ENCODE assay signal across 9 cellular contexts in the genomic region with DNA sequence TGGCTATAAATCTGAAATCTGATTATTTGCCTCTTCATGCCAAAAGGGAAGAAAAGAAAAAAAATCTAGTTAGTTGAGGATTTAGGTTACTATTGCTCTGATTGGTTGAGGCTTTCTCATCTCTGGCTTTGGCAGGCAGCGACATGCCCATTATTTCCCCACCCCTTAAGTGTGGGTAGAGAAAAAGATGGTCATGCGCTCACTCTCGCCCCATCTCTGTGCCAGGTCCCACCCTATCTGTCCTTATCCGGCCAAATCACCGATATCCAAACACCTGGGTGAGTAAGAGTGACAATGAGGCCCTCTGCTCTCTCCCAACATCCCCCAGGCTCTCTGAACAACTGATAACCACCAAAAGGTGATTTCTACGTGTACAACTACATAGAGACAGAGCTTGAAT.
"Had no signal": no experiment of that assay in that cellular context is flagged by ENCODE, and none has a peak within 500 bp of the region (broad histone marks: within the 10 kb centered on the region; RNA-seq: fewer than 3 reads in every experiment).

No MANE protein-coding gene starts in this region.

- H3K36me3 ChIP-seq: heart right ventricle, ovary, transverse colon had no signal

- H3K4me1 ChIP-seq: transverse colon had no signal

- H3K9me3 ChIP-seq: heart right ventricle, ovary, transverse colon had no signal

- DNase-seq: activated CD4-positive, alpha-beta T cell treated with anti-CD3 and anti-CD28 coated beads, Interleukin-2, amount 10 ng/mL, durations not matched to agents 7 days and 5 days; activated naive CD4-positive, alpha-beta T cell treated with anti-CD3 and anti-CD28 coated beads, Interleukin-2, amount 10 ng/mL, durations not matched to agents 7 days and 5 days; activated T-cell treated with anti-CD3 and anti-CD28 coated beads for 4 hours; amniotic stem cell; endodermal cell; heart right ventricle; ovary; T-helper 17 cell; transverse colon had no signal

- H3K4me3 ChIP-seq: heart right ventricle, ovary, transverse colon had no signal

- H3K27me3 ChIP-seq: heart right ventricle, ovary, transverse colon had no signal
